Comparison of ENCODE assay signal across 18 cellular contexts in genomic region chr5:61351733-61352132, GRCh38. TPM values are rescaled to one million over a fixed set of nuclear protein-coding genes. Genes with fewer than 3 reads are reported as not detected.
DNase-seq lines count a peak whose midpoint lies in the region; ATAC-seq, FAIRE-seq and TF ChIP-seq lines count a peak whose summit lies in the region.
"Had no signal": no experiment of that assay in that cellular context is flagged by ENCODE, and none has a peak within 500 bp of the region (broad histone marks: within the 10 kb centered on the region; RNA-seq: fewer than 3 reads in every experiment).

No MANE protein-coding gene starts in this region.

- H2AFZ ChIP-seq in astrocyte (ENCODE audit: low read depth, low read length), result no peak overlapping the region

- H3K9me3 Mint-ChIP-seq in astrocyte (ENCODE audit: unreplicated experiment), result peaks cover under 1% of the 10 kb centered on the region
- H3K9me3 Mint-ChIP-seq in type B pancreatic cell, result peaks cover 6% of the 10 kb centered on the region
- no peaks in the 10 kb centered on the region for H3K9me3 Mint-ChIP-seq in MCF 10A (ENCODE audit: unreplicated experiment)
- peaks cover 0 to 4% (median 0%) of the 10 kb centered on the region in 11 donors for H3K9me3 Mint-ChIP-seq in naive thymus-derived CD4-positive, alpha-beta T cell
- H3K9me3 Mint-ChIP-seq: HFFc6 had no signal

- DNase-seq in RWPE2 (ENCODE audit: low spot score) (no peak), astrocyte (ENCODE audit: low read depth) (no peak), mucosa of descending colon (no peak), type B pancreatic cell (ENCODE audit: extremely low spot score, unreplicated experiment) (no peak), HuH-7.5 (ENCODE audit: low spot score) (no peak), MCF 10A (ENCODE audit: unreplicated experiment) (no peak)
- no peak for DNase-seq in naive thymus-derived CD4-positive, alpha-beta T cell
- DNase-seq: 8988T; CD4-positive, alpha-beta memory T cell; DMS153; DMS79; GDM1; GOT3; H7; HFFc6 had no signal

- TF ChIP-seq CTCF in RWPE2 (IDR thresholded peaks at IDR 0.05; ENCODE audit: poor library complexity, severe bottlenecking) (no peak), astrocyte (IDR thresholded peaks at IDR 0.05; ENCODE audit: insufficient read depth, low read depth, low read length) (no peak), mucosa of descending colon (IDR thresholded peaks at IDR 0.05) (no peak), type B pancreatic cell (conservative IDR thresholded peaks at IDR 0.05) (no peak), MCF 10A (IDR thresholded peaks at IDR 0.05; ENCODE audit: unreplicated experiment) (no peak)

- H3K4me1 ChIP-seq in RWPE2 (ENCODE audit: insufficient read depth, poor library complexity, severe bottlenecking), result no peaks in the 10 kb centered on the region
- no peaks in the 10 kb centered on the region for H3K4me1 ChIP-seq in astrocyte (ENCODE audit: insufficient read depth, low read length)
- peaks cover 27% of the 10 kb centered on the region for H3K4me1 ChIP-seq in mucosa of descending colon (ENCODE audit: low read depth)
- H3K4me1 ChIP-seq in naive thymus-derived CD4-positive, alpha-beta T cell (ENCODE audit: control insufficient read depth in 2 of 2, insufficient read depth in 2 of 2, low read length in 2 of 2), result peaks cover 0 to 3% of the 10 kb centered on the region in 2 donors

- H3K4me2 ChIP-seq in astrocyte (ENCODE audit: low read length), result no peak overlapping the region
- H3K4me2 ChIP-seq: BLaER1 had no signal

- H3K4me3 ChIP-seq in RWPE2 (ENCODE audit: severe bottlenecking) (no peak overlapping the region), astrocyte (ENCODE audit: insufficient read depth, low read depth, low read length) (no peak overlapping the region), mucosa of descending colon (no peak overlapping the region)
- H3K4me3 ChIP-seq in naive thymus-derived CD4-positive, alpha-beta T cell (ENCODE audit: low read length), result no peak overlapping the region
- H3K4me3 ChIP-seq: BLaER1 had no signal

- H3K27ac Mint-ChIP-seq in astrocyte (ENCODE audit: unreplicated experiment) (no peak overlapping the region), type B pancreatic cell (peak overlapping the region; percentile 87), MCF 10A (ENCODE audit: low read depth, unreplicated experiment) (no peak overlapping the region)
- peak overlapping the region in 1 of 9 donors; percentile 15 for H3K27ac Mint-ChIP-seq in naive thymus-derived CD4-positive, alpha-beta T cell
- H3K27ac Mint-ChIP-seq: CD4-positive, alpha-beta memory T cell; HFFc6 had no signal

- H4K20me1 ChIP-seq in astrocyte (ENCODE audit: insufficient read depth, low read length), result peaks cover 89% of the 10 kb centered on the region

- H3K79me2 ChIP-seq in astrocyte (ENCODE audit: insufficient read depth, low read length), result peaks cover 96% of the 10 kb centered on the region

- CTCF ChIA-PET in MCF 10A (lab: Yijun Ruan, JAX), result no interaction called here
- CTCF ChIA-PET in naive thymus-derived CD4-positive, alpha-beta T cell (lab: Charles Lee), result no interaction called here

- intact Hi-C loops in mucosa of descending colon (cut with DNase I, micrococcal nuclease), result no loop called here
- intact Hi-C loops in MCF 10A (cut with micrococcal nuclease), result no loop called here
- intact Hi-C loops in naive thymus-derived CD4-positive, alpha-beta T cell (cut with micrococcal nuclease), result no loop called here

- H3K27me3 ChIP-seq in RWPE2 (ENCODE audit: insufficient read depth, poor library complexity, severe bottlenecking) (no peaks in the 10 kb centered on the region), astrocyte (ENCODE audit: insufficient read depth, low read length) (no peaks in the 10 kb centered on the region)
- H3K27me3 ChIP-seq in naive thymus-derived CD4-positive, alpha-beta T cell (ENCODE audit: control insufficient read depth in 2 of 2, insufficient read depth in 2 of 2, low read length in 2 of 2), result no peaks in the 10 kb centered on the region
- H3K27me3 ChIP-seq: BLaER1 had no signal

- FAIRE-seq in astrocyte (lab: Jason Lieb, UNC), result no peak

- H3K9me3 ChIP-seq in RWPE2 (ENCODE audit: severe bottlenecking) (no peaks in the 10 kb centered on the region), astrocyte (ENCODE audit: insufficient read depth, low read depth, low read length) (no peaks in the 10 kb centered on the region), mucosa of descending colon (no peaks in the 10 kb centered on the region)
- H3K9me3 ChIP-seq in naive thymus-derived CD4-positive, alpha-beta T cell (ENCODE audit: control insufficient read depth in 2 of 3, low read length in 3 of 3), result no peaks in the 10 kb centered on the region

- H3K36me3 ChIP-seq in RWPE2 (ENCODE audit: low read depth) (no peaks in the 10 kb centered on the region), astrocyte (ENCODE audit: insufficient read depth, low read length) (no peaks in the 10 kb centered on the region), mucosa of descending colon (ENCODE audit: low read depth) (no peaks in the 10 kb centered on the region)
- H3K36me3 ChIP-seq in naive thymus-derived CD4-positive, alpha-beta T cell (ENCODE audit: control insufficient read depth in 2 of 3, insufficient read depth in 3 of 3, low read length in 3 of 3), result no peaks in the 10 kb centered on the region

- H3K36me3 Mint-ChIP-seq in astrocyte (ENCODE audit: low read depth, unreplicated experiment) (peaks cover 3% of the 10 kb centered on the region), type B pancreatic cell (peaks cover 7% of the 10 kb centered on the region), MCF 10A (ENCODE audit: insufficient read depth, unreplicated experiment) (no peaks in the 10 kb centered on the region)
- peaks cover 0 to 4% (median under 1%) of the 10 kb centered on the region in 5 donors for H3K36me3 Mint-ChIP-seq in naive thymus-derived CD4-positive, alpha-beta T cell

- no peak overlapping the region for H3K9ac ChIP-seq in astrocyte (ENCODE audit: low read length)
- H3K9ac ChIP-seq: BLaER1 had no signal

- H3K27ac ChIP-seq in RWPE2 (ENCODE audit: poor library complexity, severe bottlenecking) (no peak overlapping the region), astrocyte (ENCODE audit: low read depth, low read length) (no peak overlapping the region)
- H3K27ac ChIP-seq in naive thymus-derived CD4-positive, alpha-beta T cell (ENCODE audit: low read depth, low read length), result no peak overlapping the region
- H3K27ac ChIP-seq: BLaER1 had no signal

- H3K4me3 Mint-ChIP-seq in astrocyte (ENCODE audit: unreplicated experiment) (peak overlapping the region; percentile 25), type B pancreatic cell (peak overlapping the region; percentile 46), MCF 10A (ENCODE audit: unreplicated experiment) (no peak overlapping the region)
- no peak overlapping the region for H3K4me3 Mint-ChIP-seq in naive thymus-derived CD4-positive, alpha-beta T cell
- H3K4me3 Mint-ChIP-seq: CD14-positive monocyte; CD4-positive, alpha-beta memory T cell; HFFc6 had no signal

- ATAC-seq in RWPE2 (ENCODE audit: low read depth) (peak; percentile 9; the same call in 2 of the 3 replicates), mucosa of descending colon (peak; percentile 61)
- no peak for ATAC-seq in naive thymus-derived CD4-positive, alpha-beta T cell
- ATAC-seq: HCT116 had no signal

- no TSS peak for BruUV-seq in MCF 10A (replicated peaks; lab: Mats Ljungman, UMichigan)

- H3K27me3 Mint-ChIP-seq in astrocyte (ENCODE audit: low read depth, unreplicated experiment) (no peaks in the 10 kb centered on the region), type B pancreatic cell (no peaks in the 10 kb centered on the region), MCF 10A (ENCODE audit: insufficient read depth, unreplicated experiment) (no peaks in the 10 kb centered on the region)
- no peaks in the 10 kb centered on the region for H3K27me3 Mint-ChIP-seq in naive thymus-derived CD4-positive, alpha-beta T cell
- H3K27me3 Mint-ChIP-seq: CD4-positive, alpha-beta memory T cell had no signal

- peaks cover 25% of the 10 kb centered on the region for H3K4me1 Mint-ChIP-seq in astrocyte (ENCODE audit: low read depth, unreplicated experiment)
- peaks cover 51% of the 10 kb centered on the region for H3K4me1 Mint-ChIP-seq in type B pancreatic cell (ENCODE audit: unreplicated experiment)
- H3K4me1 Mint-ChIP-seq in MCF 10A (ENCODE audit: insufficient read depth, unreplicated experiment), result peaks cover 20% of the 10 kb centered on the region
- H3K4me1 Mint-ChIP-seq in naive thymus-derived CD4-positive, alpha-beta T cell, result peaks cover 2 to 74% (median 50%) of the 10 kb centered on the region in 7 donors

- POLR2A ChIA-PET in MCF 10A (lab: Yijun Ruan, JAX), result no interaction called here
- POLR2A ChIA-PET in naive thymus-derived CD4-positive, alpha-beta T cell (lab: Charles Lee), result no interaction called here

RNA-seq across cellular contexts. Expression of gene ZSWIM6, which starts 19.7 kb away (rescaled TPM):
- total RNA-seq in astrocyte (33.8 and 40.1 TPM in 2 replicates), mucosa of descending colon (10 to 100 TPM; 26.2 to 39.4 (median 27.8) TPM), type B pancreatic cell (ENCODE audit: low replicate concordance) (22.4 and 24.6 TPM in 2 replicates), MCF 10A (2022) (12.0 and 13.5 TPM in 2 replicates)
- total RNA-seq in naive thymus-derived CD4-positive, alpha-beta T cell, result 10 to 100 TPM in 3 of 5 experiments, 1 to 10 TPM in 2; 4.2 to 18.5 (median 11.5) TPM
- polyA plus RNA-seq in naive thymus-derived CD4-positive, alpha-beta T cell, result under 1 TPM; 0.29 to 0.48 TPM

Comparison
In these comparisons a context has a peak if more than half of its experiments do, and no peak if none do; other contexts are left out.
1. H3K4me3 Mint-ChIP-seq: peak in astrocyte (single experiment) and type B pancreatic cell (single experiment); none in MCF 10A (single experiment) and naive thymus-derived CD4-positive, alpha-beta T cell (0 of 10).